8 cellular contexts compared by ENCODE assay signal in the genomic region with DNA sequence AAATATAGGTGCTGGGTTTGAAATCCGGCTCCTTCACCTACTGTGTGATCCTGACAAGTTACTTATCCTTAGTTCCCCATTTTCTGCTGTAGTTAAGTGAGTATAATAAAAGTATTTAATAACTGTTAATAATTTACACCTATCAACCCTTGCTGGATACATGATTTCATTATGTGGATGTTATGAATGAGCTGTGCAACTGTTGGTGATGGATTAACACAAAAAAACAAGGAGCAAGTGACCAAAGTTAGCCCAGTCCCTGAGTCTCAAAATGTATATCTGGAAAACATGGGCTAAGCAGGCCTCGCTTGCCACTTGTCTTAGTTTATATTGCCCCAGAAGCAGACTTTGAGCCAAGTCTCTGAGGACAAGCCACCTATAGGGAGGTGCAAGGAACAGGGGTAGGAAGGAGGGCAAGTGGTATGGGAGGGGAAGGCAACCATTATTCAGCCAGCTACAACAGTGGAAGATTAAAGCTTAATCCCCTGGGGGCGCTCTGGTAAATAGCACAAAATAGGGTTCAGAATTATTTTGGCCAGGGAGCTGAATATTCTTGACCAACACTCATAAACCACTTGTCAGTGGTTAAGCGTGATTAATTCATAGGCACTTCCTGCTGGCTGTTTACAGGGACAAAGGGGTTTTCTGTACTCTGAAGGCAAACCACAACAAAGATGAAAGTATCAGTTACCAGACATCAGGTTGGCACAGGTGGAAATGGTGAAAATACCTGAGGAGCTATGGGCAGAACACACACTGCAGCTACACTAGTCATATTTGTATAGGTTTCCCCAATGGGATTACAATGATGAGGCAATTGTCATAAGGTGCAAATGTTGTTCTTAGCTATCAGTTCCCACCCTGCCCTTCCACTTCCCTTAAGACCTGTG.
DNase-seq lines count a peak whose midpoint lies in the region; ATAC-seq, FAIRE-seq and TF ChIP-seq lines count a peak whose summit lies in the region.
"Had no signal": no experiment of that assay in that cellular context is flagged by ENCODE, and none has a peak within 500 bp of the region (broad histone marks: within the 10 kb centered on the region; RNA-seq: fewer than 3 reads in every experiment).

No MANE protein-coding gene starts in this region.

- H3K36me3 ChIP-seq in H7 (replicated peaks; ENCODE audit: control insufficient read depth, insufficient read depth, low read length) (no peaks in the 10 kb centered on the region), Caco-2 (ENCODE audit: control insufficient read depth, insufficient read depth, low read length) (no peaks in the 10 kb centered on the region)

- peak; percentile 40 for FAIRE-seq in HTR-8/SVneo (lab: Jason Lieb, UNC)
- FAIRE-seq: TTC549 had no signal

- peaks cover 9% of the 10 kb centered on the region for H3K27me3 Mint-ChIP-seq in stimulated activated memory B cell treated with anti-CD40 and anti-IgM and Interleukin-4, amounts not matched to agents 10 μg/mL and 1 μg/mL and 100 μg/mL, for 72 hours
- peaks cover 26% of the 10 kb centered on the region for H3K27me3 Mint-ChIP-seq in Caco-2 (ENCODE audit: insufficient read depth, unreplicated experiment)

- POLR2A ChIA-PET in Caco-2 (lab: Charles Lee): no interaction called here

- intact Hi-C loops in Caco-2 (cut with micrococcal nuclease; ENCODE audit: unreplicated experiment): no loop called here

- H3K9me3 ChIP-seq in Caco-2: no peaks in the 10 kb centered on the region

- peak; percentile 70 for ATAC-seq in GM18907 (IDR thresholded peaks at IDR 0.05; ENCODE audit: unreplicated experiment)
- no peak for ATAC-seq in stimulated activated memory B cell treated with anti-CD40 and anti-IgM and Interleukin-4, amounts not matched to agents 10 μg/mL and 1 μg/mL and 100 μg/mL, for 72 hours

- no peaks in the 10 kb centered on the region for H3K4me1 Mint-ChIP-seq in stimulated activated memory B cell treated with anti-CD40 and anti-IgM and Interleukin-4, amounts not matched to agents 10 μg/mL and 1 μg/mL and 100 μg/mL, for 72 hours
- H3K4me1 Mint-ChIP-seq in Caco-2 (ENCODE audit: low read depth, unreplicated experiment): no peaks in the 10 kb centered on the region

- DNase-seq in H7: peak; percentile 22
- DNase-seq in HTR-8/SVneo (ENCODE audit: insufficient read length, low spot score): no peak
- DNase-seq in kidney tubule cell (ENCODE audit: low spot score): peak; percentile 84
- DNase-seq in GF-D8 (lab: John Stamatoyannopoulos, UW): no peak
- DNase-seq in Caco-2: no peak

- H3K27me3 ChIP-seq in H7 (ENCODE audit: control insufficient read depth, insufficient read depth, low read length) (no peaks in the 10 kb centered on the region; the same call in 1 of the 2 replicates), Caco-2 (replicated peaks; ENCODE audit: control insufficient read depth, insufficient read depth, low read length) (no peaks in the 10 kb centered on the region; the same call in 1 of the 2 replicates)

- no peaks in the 10 kb centered on the region for H3K9me3 Mint-ChIP-seq in stimulated activated memory B cell treated with anti-CD40 and anti-IgM and Interleukin-4, amounts not matched to agents 10 μg/mL and 1 μg/mL and 100 μg/mL, for 72 hours
- peaks cover 9% of the 10 kb centered on the region for H3K9me3 Mint-ChIP-seq in Caco-2 (ENCODE audit: unreplicated experiment)

- no peaks in the 10 kb centered on the region for H3K36me3 Mint-ChIP-seq in stimulated activated memory B cell treated with anti-CD40 and anti-IgM and Interleukin-4, amounts not matched to agents 10 μg/mL and 1 μg/mL and 100 μg/mL, for 72 hours
- no peaks in the 10 kb centered on the region for H3K36me3 Mint-ChIP-seq in Caco-2 (ENCODE audit: insufficient read depth, unreplicated experiment)

- CTCF ChIA-PET in Caco-2 (lab: Charles Lee): no interaction called here

- H3K27ac Mint-ChIP-seq in stimulated activated memory B cell treated with anti-CD40 and anti-IgM and Interleukin-4, amounts not matched to agents 10 μg/mL and 1 μg/mL and 100 μg/mL, for 72 hours: no peak overlapping the region
- H3K27ac Mint-ChIP-seq in Caco-2 (ENCODE audit: unreplicated experiment): no peak overlapping the region

- no TSS peak for BruUV-seq in Caco-2 (replicated peaks; lab: Mats Ljungman, UMichigan)

- TF ChIP-seq CTCF in Caco-2 (IDR thresholded peaks at IDR 0.05; ENCODE audit: insufficient read depth in 1 of 2, low read depth in 1 of 2, low read length in 1 of 2, severe bottlenecking in 1 of 2, unreplicated experiment in 1 of 2): no peak

- no peaks in the 10 kb centered on the region for H3K4me1 ChIP-seq in Caco-2

- no peak overlapping the region for H3K4me3 ChIP-seq in H7 (ENCODE audit: insufficient read depth, low read depth, low read length)
- no peak overlapping the region for H3K4me3 ChIP-seq in Caco-2 (ENCODE audit: low read depth, low read length)

- no peak overlapping the region for H3K4me3 Mint-ChIP-seq in stimulated activated memory B cell treated with anti-CD40 and anti-IgM and Interleukin-4, amounts not matched to agents 10 μg/mL and 1 μg/mL and 100 μg/mL, for 72 hours
- no peak overlapping the region for H3K4me3 Mint-ChIP-seq in Caco-2 (ENCODE audit: unreplicated experiment)

Comparison
In these comparisons a context has a peak if more than half of its experiments do, and no peak if none do; other contexts are left out.
1. DNase-seq: peak in H7 (single experiment) and kidney tubule cell (single experiment); none in HTR-8/SVneo (single experiment), GF-D8 (single experiment) and Caco-2 (0 of 2).